8 cellular contexts compared by ENCODE assay signal in genomic region chr22:31080848-31081649, GRCh38. TPM values are rescaled to one million over a fixed set of nuclear protein-coding genes. Genes with fewer than 3 reads are reported as not detected.
DNase-seq lines count a peak whose midpoint lies in the region; ATAC-seq, FAIRE-seq and TF ChIP-seq lines count a peak whose summit lies in the region.

Gene SMTN (plus strand): TSS chr22:31081318. CDS start chr22:31083259, 1,941 bp downstream.

- H3K9me3 ChIP-seq in WERI-Rb-1 (ENCODE audit: severe bottlenecking) (no peaks in the 10 kb centered on the region), breast epithelium (no peaks in the 10 kb centered on the region), small intestine (ENCODE audit: control insufficient read depth, low read depth) (no peaks in the 10 kb centered on the region)

- ATAC-seq in HG03045 (IDR thresholded peaks at IDR 0.05; ENCODE audit: unreplicated experiment): peak; percentile 67

- TF ChIP-seq CTCF in WERI-Rb-1 (IDR thresholded peaks at IDR 0.05; ENCODE audit: low read depth, low read length) (no peak), breast epithelium (IDR thresholded peaks at IDR 0.05) (peak in 1 of 3 donors; percentile 21)

- DNase-seq in SIG-M5 treated with dmso at 0.1 percent for 504 hours (lab: John Stamatoyannopoulos, UW; ENCODE audit: unreplicated experiment) (peak; percentile 78), SIG-M5 (lab: John Stamatoyannopoulos, UW) (no peak), NCI-H2171 (lab: John Stamatoyannopoulos, UW) (peak; percentile 92), WERI-Rb-1 (peak; percentile 93), breast epithelium (ENCODE audit: low spot score in 2 of 2) (peak; percentile 93), iPS-NIHi11 (ENCODE audit: low spot score) (peak; percentile 96), small intestine (peak; percentile 93)

- H3K27me3 ChIP-seq in WERI-Rb-1 (ENCODE audit: insufficient read depth, low read depth, severe bottlenecking): no peaks in the 10 kb centered on the region
- no peaks in the 10 kb centered on the region for H3K27me3 ChIP-seq in breast epithelium
- no peaks in the 10 kb centered on the region for H3K27me3 ChIP-seq in small intestine (ENCODE audit: control insufficient read depth in 2 of 2, insufficient read depth in 2 of 2, low read length in 2 of 2)

- H3K4me1 ChIP-seq in breast epithelium (peaks cover 0 to 27% of the 10 kb centered on the region in 2 donors), small intestine (ENCODE audit: control insufficient read depth in 2 of 2, insufficient read depth in 1 of 2, low read depth in 1 of 2, low read length in 1 of 2) (peaks cover 5 to 10% of the 10 kb centered on the region in 2 donors)

- intact Hi-C loops in breast epithelium (cut with DNase I; ENCODE audit: low total_unique reads): no loop called here

- peak; percentile 90 for TF ChIP-seq POLR2A in breast epithelium (IDR thresholded peaks at IDR 0.05)

- H3K4me3 ChIP-seq in WERI-Rb-1 (ENCODE audit: low read depth, low read length): peak within 1 kb of the TSS; percentile 58
- peak within 1 kb of the TSS; percentile 69 to 85 (median 71) for H3K4me3 ChIP-seq in breast epithelium
- H3K4me3 ChIP-seq in small intestine (ENCODE audit: low read depth in 1 of 2, low read length in 2 of 2): peak within 1 kb of the TSS; percentile 50 to 56

- no peak for FAIRE-seq in small intestine (lab: Jason Lieb, UNC)

- 0 to 1% (median 1%) methylated on average over 60 to 63 of the region's 63 CpGs for WGBS in small intestine, 3 donors

- peaks cover 12% of the 10 kb centered on the region; the same call in 1 of the 2 replicates for H3K36me3 ChIP-seq in WERI-Rb-1
- H3K36me3 ChIP-seq in breast epithelium: no peaks in the 10 kb centered on the region
- no peaks in the 10 kb centered on the region for H3K36me3 ChIP-seq in small intestine (ENCODE audit: control insufficient read depth in 2 of 2, insufficient read depth in 2 of 2, low read length in 2 of 2)

- H3K27ac ChIP-seq in WERI-Rb-1 (peak within 1 kb of the TSS; percentile 96), breast epithelium (peak within 1 kb of the TSS; percentile 94 to 97), small intestine (ENCODE audit: low read depth in 1 of 2, low read length in 1 of 2) (peak within 1 kb of the TSS; percentile 55 to 95)

RNA-seq across cellular contexts. Expression of gene SMTN, which starts in this region (rescaled TPM):
- 10 to 100 TPM; 13.9 to 54.1 (median 41.6) TPM for total RNA-seq in breast epithelium
- 10 to 100 TPM in 2 of 3 donors, 1 to 10 TPM in 1; 7.8 to 74.8 (median 17.0) TPM for polyA plus RNA-seq in small intestine
